ENCODE assay signal across 8 cellular contexts in the genomic region with DNA sequence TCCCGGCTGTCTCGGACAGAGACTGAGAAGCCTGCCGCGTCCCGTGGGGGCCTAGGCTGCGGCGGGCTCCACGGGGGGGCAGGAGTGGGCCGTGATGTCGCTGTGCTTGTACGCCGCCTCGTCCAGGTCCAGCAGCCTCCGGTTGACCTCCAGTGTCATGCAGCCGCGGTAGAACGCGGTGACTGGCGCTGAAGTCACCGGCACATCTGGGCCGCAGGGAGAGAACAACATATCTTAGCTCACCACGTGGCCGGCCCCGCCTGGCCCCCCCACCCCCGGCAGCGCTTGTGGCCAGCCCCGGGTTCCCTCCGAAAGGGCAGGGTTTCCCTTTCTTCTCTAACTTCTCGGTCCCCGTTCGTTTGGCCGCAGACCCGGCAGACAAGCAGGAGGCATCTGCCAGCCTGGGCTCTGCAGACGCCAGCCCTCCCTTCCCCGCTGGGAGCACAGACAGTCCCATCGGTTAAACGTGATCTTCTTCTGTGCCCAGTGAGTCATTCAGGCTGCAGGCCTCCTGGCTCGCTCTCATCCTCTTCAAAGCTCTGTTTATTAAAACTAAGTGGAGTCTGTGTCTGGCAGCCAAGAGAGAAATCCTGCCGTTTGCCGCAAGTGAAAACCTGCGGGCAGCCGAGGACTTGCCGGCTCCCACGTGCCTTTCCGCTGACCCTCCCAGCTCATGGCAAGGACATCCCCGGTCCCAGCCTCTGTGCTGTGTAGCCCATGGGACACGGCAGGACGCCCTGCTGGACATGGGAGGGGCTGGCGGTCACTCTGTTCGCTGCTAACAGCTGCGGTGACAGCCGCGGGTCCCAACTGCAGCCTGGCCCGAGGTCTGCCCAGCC. TPM values are rescaled to one million over a fixed set of nuclear protein-coding genes. Genes with fewer than 3 reads are reported as not detected.
DNase-seq lines count a peak whose midpoint lies in the region; ATAC-seq, FAIRE-seq and TF ChIP-seq lines count a peak whose summit lies in the region.

No MANE protein-coding gene starts in this region.

- H3K27me3 ChIP-seq in SJCRH30 = no peaks in the 10 kb centered on the region; the same call in 1 of the 2 replicates

- peak; percentile 93 for FAIRE-seq in H54 (lab: Jason Lieb, UNC)

- H3K4me1 ChIP-seq in SJCRH30 = peaks cover 17% of the 10 kb centered on the region

- H3K36me3 ChIP-seq in SJCRH30 = no peaks in the 10 kb centered on the region

- ATAC-seq in GM21619 (IDR thresholded peaks at IDR 0.05; ENCODE audit: unreplicated experiment) (no peak), GM18498 (IDR thresholded peaks at IDR 0.05; ENCODE audit: unreplicated experiment) (no peak), GM18858 (IDR thresholded peaks at IDR 0.05; ENCODE audit: unreplicated experiment) (no peak)

- peak overlapping the region; percentile 50 for H3K4me3 ChIP-seq in SJCRH30
- H3K4me3 ChIP-seq in fibroblast of the aortic adventitia (ENCODE audit: low read depth, low read length) = peak overlapping the region; percentile 17

- peak; percentile 3 for TF ChIP-seq CTCF in fibroblast of the aortic adventitia (IDR thresholded peaks at IDR 0.05; ENCODE audit: insufficient read depth, low read length)

- DNase-seq in H54 (ENCODE audit: insufficient read length, low spot score) (peak; percentile 100), SJCRH30 (peak; percentile 83), fibroblast of the aortic adventitia (ENCODE audit: low read depth) (peak; percentile 97), pons (ENCODE audit: low spot score) (peak; percentile 86), iPS-NIHi7 (ENCODE audit: extremely low spot score) (no peak)

- 0 out of 2 replicates have a peak, but pooled peaks have one; percentile 19 for TF ChIP-seq POLR2A in H54 (IDR thresholded peaks at IDR 0.05; ENCODE audit: low read depth, low read length)

- H3K27ac ChIP-seq in SJCRH30 = peak overlapping the region; percentile 65

- no peaks in the 10 kb centered on the region for H3K9me3 ChIP-seq in SJCRH30 (replicated peaks)

RNA-seq across cellular contexts. Expression of a gene that starts 42.8 kb away (rescaled TPM):
- 0.10 and 0.14 TPM in 2 replicates for total RNA-seq in SJCRH30 (2014; rRNA removed; shearing (Covaris generic))
- total RNA-seq in fibroblast of the aortic adventitia (ENCODE audit: low replicate concordance) = 33.3 and 45.1 TPM in 2 replicates

Comparison
In these comparisons a context has a peak if more than half of its experiments do, and no peak if none do; other contexts are left out.
1. RNA of a gene that starts 42.8 kb away (total RNA-seq): 33.3 to 45.1 TPM in fibroblast of the aortic adventitia; 0.10 to 0.14 TPM in SJCRH30; every median in the first group is over 10 times any median in the second.